Comparison of ENCODE assay signal across 11 cellular contexts in genomic region chr12:50242751-50243191, GRCh38. TPM values are rescaled to one million over a fixed set of nuclear protein-coding genes. Genes with fewer than 3 reads are reported as not detected.
DNase-seq lines count a peak whose midpoint lies in the region; ATAC-seq and TF ChIP-seq lines count a peak whose summit lies in the region.
"Had no signal": no experiment of that assay in that cellular context is flagged by ENCODE, and none has a peak within 500 bp of the region (broad histone marks: within the 10 kb centered on the region; RNA-seq: fewer than 3 reads in every experiment).

No MANE protein-coding gene starts in this region.

- H3K27me3 ChIP-seq in left ventricle myocardium inferior (ENCODE audit: low read depth) (no peaks in the 10 kb centered on the region), muscle layer of colon (ENCODE audit: control insufficient read depth in 1 of 2, insufficient read depth in 2 of 2, low read length in 2 of 2) (no peaks in the 10 kb centered on the region), vagina (no peaks in the 10 kb centered on the region)

- intact Hi-C loops in left ventricle myocardium inferior (cut with micrococcal nuclease): no loop called here
- intact Hi-C loops in Right ventricle myocardium superior (cut with DNase I): no loop called here
- intact Hi-C loops in vagina (cut with DNase I): no loop called here

- H3K27ac ChIP-seq in left ventricle myocardium inferior (replicated peaks) (peak overlapping the region; percentile 80), muscle layer of colon (ENCODE audit: low read depth, low read length) (peak overlapping the region; percentile 23), vagina (peak overlapping the region; percentile 88)

- H3K4me3 ChIP-seq in left ventricle myocardium inferior (no peak overlapping the region), muscle layer of colon (ENCODE audit: low read depth in 1 of 2, low read length in 2 of 2) (no peak overlapping the region), vagina (peak overlapping the region in 1 of 2 donors; percentile 17)

- peak overlapping the region; percentile 97 for H3K27ac Mint-ChIP-seq in chondrocyte (ENCODE audit: unreplicated experiment)
- H3K27ac Mint-ChIP-seq: B cell had no signal

- TF ChIP-seq POLR2A in vagina (IDR thresholded peaks at IDR 0.05): no peak

- peaks cover 8% of the 10 kb centered on the region for H3K36me3 ChIP-seq in left ventricle myocardium inferior
- no peaks in the 10 kb centered on the region for H3K36me3 ChIP-seq in muscle layer of colon (ENCODE audit: insufficient read depth, low read length)
- H3K36me3 ChIP-seq in vagina: no peaks in the 10 kb centered on the region

- peaks cover 48% of the 10 kb centered on the region for H3K4me1 ChIP-seq in left ventricle myocardium inferior
- peaks cover 19% of the 10 kb centered on the region for H3K4me1 ChIP-seq in muscle layer of colon (ENCODE audit: insufficient read depth, low read length)
- H3K4me1 ChIP-seq in vagina: peaks cover 57% of the 10 kb centered on the region

- TF ChIP-seq CTCF in left ventricle myocardium inferior (IDR thresholded peaks at IDR 0.05; ENCODE audit: borderline replicate concordance) (no peak), chondrocyte (IDR thresholded peaks at IDR 0.05) (no peak), vagina (IDR thresholded peaks at IDR 0.05) (no peak)

- no peaks in the 10 kb centered on the region for H3K9me3 Mint-ChIP-seq in chondrocyte (ENCODE audit: low read depth)
- H3K9me3 Mint-ChIP-seq: central memory CD8-positive, alpha-beta T cell had no signal

- H3K4me3 Mint-ChIP-seq in chondrocyte (ENCODE audit: unreplicated experiment): peak overlapping the region; percentile 38
- H3K4me3 Mint-ChIP-seq: B cell; central memory CD8-positive, alpha-beta T cell had no signal

- H3K36me3 Mint-ChIP-seq in chondrocyte (ENCODE audit: low read depth): peaks cover 7% of the 10 kb centered on the region

- H3K9me3 ChIP-seq in left ventricle myocardium inferior (replicated peaks) (no peaks in the 10 kb centered on the region), muscle layer of colon (ENCODE audit: low read length) (no peaks in the 10 kb centered on the region), vagina (no peaks in the 10 kb centered on the region)

- DNase-seq in left ventricle myocardium inferior (no peak), Right ventricle myocardium superior (no peak), chondrocyte (ENCODE audit: low spot score) (no peak), vagina (ENCODE audit: extremely low spot score in 2 of 2) (no peak), NCI-H187 (lab: John Stamatoyannopoulos, UW) (no peak), Kasumi-1 (lab: John Stamatoyannopoulos, UW) (no peak)
- DNase-seq: NCI-H1092 treated with DMSO at 0.1 percent for 48 hours had no signal

- H3K27me3 Mint-ChIP-seq in chondrocyte (ENCODE audit: low read depth): no peaks in the 10 kb centered on the region
- H3K27me3 Mint-ChIP-seq: central memory CD8-positive, alpha-beta T cell had no signal

- ATAC-seq in Right ventricle myocardium superior (ENCODE audit: poor library complexity) (no peak), GM21717 (IDR thresholded peaks at IDR 0.05; ENCODE audit: unreplicated experiment) (no peak)

- no peak overlapping the region for H3K9ac ChIP-seq in muscle layer of colon (ENCODE audit: low read length)

- H3K4me1 Mint-ChIP-seq in chondrocyte (ENCODE audit: low read depth): peaks cover 65% of the 10 kb centered on the region
- H3K4me1 Mint-ChIP-seq: B cell had no signal

RNA-seq across cellular contexts. Expression of gene LIMA1, which starts 40.5 kb away (rescaled TPM):
- total RNA-seq in left ventricle myocardium inferior (17.1 TPM), Right ventricle myocardium superior (11.8 TPM), chondrocyte (90.3 to 120 TPM (median 114 TPM) in 3 replicates), vagina (99.2 TPM)

Comparison
In these comparisons a context has a peak if more than half of its experiments do, and no peak if none do; other contexts are left out.
1. H3K27ac ChIP-seq: peak in every context shown above with its lines; median percentile 88 in vagina; 80 in left ventricle myocardium inferior; 23 in muscle layer of colon.